16 cellular contexts compared by ENCODE assay signal in genomic region chr4:3521621-3522325, GRCh38. TPM values are rescaled to one million over a fixed set of nuclear protein-coding genes. Genes with fewer than 3 reads are reported as not detected.
"Had no signal": no experiment of that assay in that cellular context is flagged by ENCODE, and none has a peak within 500 bp of the region (broad histone marks: within the 10 kb centered on the region; RNA-seq: fewer than 3 reads in every experiment).

No MANE protein-coding gene starts in this region.

- H3K27me3 Mint-ChIP-seq: activated naive CD8-positive, alpha-beta T cell treated with anti-CD3 and anti-CD28 coated beads, Interleukin-2, amount 50 U/mL, for 24 hours; activated T-cell treated with anti-CD3 and anti-CD28 coated beads, Interleukin-2, amount 50 U/mL, for 24 hours had no signal

- H3K27ac Mint-ChIP-seq: activated naive CD8-positive, alpha-beta T cell treated with anti-CD3 and anti-CD28 coated beads, Interleukin-2, amount 50 U/mL, for 24 hours; activated T-cell treated with anti-CD3 and anti-CD28 coated beads, Interleukin-2, amount 50 U/mL, for 24 hours; immature natural killer cell had no signal

- H3K27ac ChIP-seq: ascending aorta, right atrium auricular region had no signal

- ATAC-seq: activated naive CD8-positive, alpha-beta T cell treated with anti-CD3 and anti-CD28 coated beads, Interleukin-2, amount 50 U/mL, for 24 hours had no signal

- H3K4me1 ChIP-seq: ascending aorta, right atrium auricular region had no signal

- H3K4me3 Mint-ChIP-seq: activated naive CD8-positive, alpha-beta T cell treated with anti-CD3 and anti-CD28 coated beads, Interleukin-2, amount 50 U/mL, for 24 hours; activated T-cell treated with anti-CD3 and anti-CD28 coated beads, Interleukin-2, amount 50 U/mL, for 24 hours; immature natural killer cell; neural crest cell had no signal

- H3K9me3 Mint-ChIP-seq: activated naive CD8-positive, alpha-beta T cell treated with anti-CD3 and anti-CD28 coated beads, Interleukin-2, amount 50 U/mL, for 24 hours; activated T-cell treated with anti-CD3 and anti-CD28 coated beads, Interleukin-2, amount 50 U/mL, for 24 hours; immature natural killer cell; neural crest cell had no signal

- H3K9me3 ChIP-seq: ascending aorta, right atrium auricular region had no signal

- H3K4me3 ChIP-seq: ascending aorta, right atrium auricular region had no signal

- H3K27me3 ChIP-seq: ascending aorta, right atrium auricular region had no signal

- DNase-seq: activated CD4-positive, alpha-beta T cell treated with anti-CD3 and anti-CD28 coated beads, Interleukin-2, amount 50 U/mL, for 4 hours; activated CD4-positive, CD25-positive, alpha-beta regulatory T cell; activated naive CD8-positive, alpha-beta T cell treated with anti-CD3 and anti-CD28 coated beads, Interleukin-2, amount 50 U/mL, for 24 hours; activated T-cell treated with anti-CD3 and anti-CD28 coated beads, Interleukin-2, amount 50 U/mL, for 24 hours; cortex of kidney; immature natural killer cell; mesendoderm; SIG-M5; stimulated activated CD4-positive, alpha-beta T cell treated with anti-CD3 and anti-CD28 coated beads, Interleukin-1b, Interleukin-23, amount 100 ng/mL, for 48 hours; stimulated activated naive CD4-positive, alpha-beta T cell; T-helper 2 cell; trophoblast cell had no signal

RNA-seq across cellular contexts. Expression of gene DOK7, which starts 58.7 kb away (rescaled TPM):
- total RNA-seq: glomerular endothelial cell, neural crest cell had no signal
